In the genomic region with DNA sequence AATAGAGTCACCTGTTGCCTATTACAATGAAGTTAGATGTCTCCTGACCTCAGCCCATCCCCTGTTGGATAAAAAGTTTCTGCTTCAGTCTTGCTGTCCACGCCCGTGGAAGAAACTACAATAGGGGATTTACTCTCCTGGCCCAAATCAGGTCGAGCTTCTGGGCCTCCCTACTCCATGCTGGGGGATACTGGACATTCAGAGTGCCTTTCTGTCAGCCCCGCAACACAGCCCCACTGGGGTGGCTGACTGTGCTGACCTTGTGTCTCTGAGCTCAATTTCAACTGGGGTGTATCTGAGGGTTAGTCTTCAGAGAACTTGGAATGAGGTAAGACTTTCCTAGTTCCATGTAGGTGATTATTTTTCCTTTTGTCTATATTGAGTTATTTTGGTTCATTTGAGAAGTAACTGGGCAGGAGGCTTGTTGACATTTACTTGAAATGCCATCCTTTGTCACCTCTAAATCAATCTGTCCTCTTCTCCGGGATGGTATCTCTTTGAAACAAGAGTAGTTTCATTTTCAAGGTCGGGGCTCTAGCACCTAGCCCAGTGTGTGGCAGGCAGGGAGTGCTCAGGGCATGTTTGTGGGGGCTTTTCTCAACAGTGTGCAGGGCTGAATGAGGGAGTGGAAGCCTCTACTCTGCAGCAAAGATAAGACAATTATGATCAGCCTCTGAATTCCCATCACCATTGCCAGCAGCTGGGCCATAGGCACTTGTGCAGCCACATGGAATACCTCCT, we compare ENCODE assay signal across 21 cellular contexts. TPM values are rescaled to one million over a fixed set of nuclear protein-coding genes. Genes with fewer than 3 reads are reported as not detected.
A peak's percentile ranks its signal among the peaks of the same experiment; 100 is the strongest.
DNase-seq lines count a peak whose midpoint lies in the region; ATAC-seq, FAIRE-seq and TF ChIP-seq lines count a peak whose summit lies in the region.
"Had no signal": no experiment of that assay in that cellular context is flagged by ENCODE, and none has a peak within 500 bp of the region (broad histone marks: within the 10 kb centered on the region; RNA-seq: fewer than 3 reads in every experiment).

No MANE protein-coding gene starts in this region.

- H3K27ac Mint-ChIP-seq in GM23338, result peak overlapping the region; percentile 14; the same call in 1 of the 2 replicates
- H3K27ac Mint-ChIP-seq in osteocyte (ENCODE audit: unreplicated experiment), result no peak overlapping the region
- H3K27ac Mint-ChIP-seq: CD4-positive, alpha-beta T cell had no signal

- H3K9ac ChIP-seq in KMS-11 (no peak overlapping the region), H1 (replicated peaks in 1 of 4; ENCODE audit: extremely low read depth in 1 of 4, low read depth in 3 of 4, low read length in 3 of 4) (no peak overlapping the region)

- H2BK20ac ChIP-seq in H1 (ENCODE audit: low read length), result peak overlapping the region; percentile 99

- POLR2A ChIA-PET in H1 (lab: Charles Lee; ENCODE audit: partially characterized antibody), result interaction anchor here (1.4 kb wide), 1 partner anchor 13 kb away, joined by 3 read pairs; no protein-coding TSS in a partner anchor

- FAIRE-seq in H1 (lab: Jason Lieb, UNC), result no peak
- FAIRE-seq: A549, GM12878, H54 had no signal

- no peaks in the 10 kb centered on the region for H3K36me3 ChIP-seq in GM23338 (ENCODE audit: insufficient read depth)
- no peaks in the 10 kb centered on the region for H3K36me3 ChIP-seq in KMS-11 (ENCODE audit: insufficient read depth)
- no peaks in the 10 kb centered on the region for H3K36me3 ChIP-seq in H1 (ENCODE audit: control insufficient read depth in 2 of 4, insufficient read depth in 4 of 4, low read length in 3 of 4)

- ATAC-seq in GM23338, result no peak
- ATAC-seq in GM18511 (IDR thresholded peaks at IDR 0.05; ENCODE audit: unreplicated experiment), result no peak
- no peak for ATAC-seq in GM21723 (IDR thresholded peaks at IDR 0.05; ENCODE audit: unreplicated experiment)
- ATAC-seq: A549, GM12878, SK-N-SH treated with all-trans-retinoic acid at 6 μM for 48 hours had no signal

- H3K4me3 ChIP-seq in GM23338 (no peak overlapping the region), KMS-11 (IDR thresholded peaks at IDR 0.05; ENCODE audit: insufficient read depth, low read depth, low read length) (no peak overlapping the region), H1 (ENCODE audit: extremely low read depth in 1 of 4, insufficient read depth in 2 of 4, low read depth in 3 of 4, low read length in 4 of 4) (no peak overlapping the region)
- H3K4me3 ChIP-seq: A549, GM12878 had no signal

- 92% methylated on average over 6 of the region's 6 CpGs; no CpG with 5 or more reads in 1 of the 2 experiments for WGBS in H1 (ENCODE audit: extremely low coverage in 1 of 2, insufficient coverage in 1 of 2, insufficient read length in 1 of 2, insufficient replicate concordance in 2 of 2, low coverage in 1 of 2, low lambda C conversion rate in 2 of 2, missing lambda C conversion rate in 1 of 2), 2 experiments

- DNase-seq in GM23338 (ENCODE audit: low spot score) (no peak), H1 (ENCODE audit: low read depth in 1 of 2, low spot score in 2 of 2) (peak in 1 of 2 experiments; percentile 32), osteocyte (ENCODE audit: extremely low spot score, unreplicated experiment) (peak; percentile 64), MV-4-11 (lab: John Stamatoyannopoulos, UW) (no peak)
- DNase-seq: Caco-2; CD4-positive, alpha-beta T cell; GDM1; NCI-H1694 treated with DMSO at 0.1 percent for 48 hours; NCI-H748 treated with DMSO at 0.1 percent for 48 hours; SHP77 treated with DMSO at 0.1 percent for 48 hours had no signal

- H2BK15ac ChIP-seq in H1 (ENCODE audit: low read length), result no peak overlapping the region

- H3K4me1 ChIP-seq in GM23338 (ENCODE audit: insufficient read depth) (peaks cover 39% of the 10 kb centered on the region), KMS-11 (ENCODE audit: low read depth, poor library complexity, severe bottlenecking) (peaks cover 11% of the 10 kb centered on the region), H1 (replicated peaks in 1 of 4; ENCODE audit: control insufficient read depth in 3 of 4, insufficient read depth in 4 of 4, low read length in 3 of 4) (peaks cover 7 to 23% (median 21%) of the 10 kb centered on the region in 4 experiments)
- H3K4me1 ChIP-seq: A549, Caco-2 had no signal

- H3K23me2 ChIP-seq in H1 (ENCODE audit: low read depth, low read length), result no peaks in the 10 kb centered on the region

- TF ChIP-seq EP300 in H1 (IDR thresholded peaks at IDR 0.05; ENCODE audit: borderline replicate concordance in 1 of 2, low read depth in 2 of 2, low read length in 2 of 2), result no peak

- no peak overlapping the region for H4K8ac ChIP-seq in H1 (ENCODE audit: extremely low read depth, insufficient read depth, low read length)

- H2AFZ ChIP-seq in GM23338 (peak overlapping the region; percentile 29; the same call in 1 of the 2 replicates), KMS-11 (ENCODE audit: low read depth) (peak overlapping the region; percentile 54; the same call in 1 of the 2 replicates), H1 (ENCODE audit: low read length) (no peak overlapping the region)

- peaks cover 48% of the 10 kb centered on the region for H3K4me1 Mint-ChIP-seq in GM23338
- H3K4me1 Mint-ChIP-seq in osteocyte (ENCODE audit: unreplicated experiment), result peaks cover 16% of the 10 kb centered on the region

- no peak for TF ChIP-seq CTCF in GM23338 (conservative IDR thresholded peaks at IDR 0.05; ENCODE audit: low read depth in 2 of 2)
- no peak for TF ChIP-seq CTCF in KMS-11 (conservative IDR thresholded peaks at IDR 0.05; ENCODE audit: low read depth, low read length)
- TF ChIP-seq CTCF in H1 (IDR thresholded peaks at IDR 0.05; ENCODE audit: control extremely low read depth in 1 of 3, insufficient read depth in 1 of 3, low read depth in 1 of 3, low read length in 3 of 3), result no peak
- TF ChIP-seq CTCF in osteocyte (IDR thresholded peaks at IDR 0.05), result no peak

- H3K9me2 ChIP-seq in GM23338 (ENCODE audit: insufficient read depth), result no peaks in the 10 kb centered on the region

- no peak overlapping the region for H3K56ac ChIP-seq in H1 (replicated peaks; ENCODE audit: insufficient read length, low read depth, low read length)

- H3F3A ChIP-seq in GM23338 (replicated peaks; ENCODE audit: low read depth), result no peaks in the 10 kb centered on the region

- no peak overlapping the region for H3K23ac ChIP-seq in H1 (ENCODE audit: insufficient read length)

- no peaks in the 10 kb centered on the region for H3K79me1 ChIP-seq in H1 (ENCODE audit: low read depth, low read length)

- CTCF ChIA-PET in H1 (lab: Charles Lee; ENCODE audit: partially characterized antibody), result interaction anchor here (0.6 to 2.0 kb wide), 3 partner anchors 16 to 55 kb away, joined by 3 to 7 read pairs (median 3); no protein-coding TSS in a partner anchor

- H4K20me1 ChIP-seq in GM23338 (replicated peaks; ENCODE audit: insufficient read depth) (no peaks in the 10 kb centered on the region), KMS-11 (ENCODE audit: insufficient read depth) (no peaks in the 10 kb centered on the region), H1 (replicated peaks in 1 of 2; ENCODE audit: control insufficient read depth in 1 of 2, insufficient read depth in 2 of 2, low read length in 2 of 2) (no peaks in the 10 kb centered on the region)

- H3K4ac ChIP-seq in H1 (replicated peaks; ENCODE audit: insufficient read length, low read depth, low read length), result no peak overlapping the region

- H3K14ac ChIP-seq in H1 (ENCODE audit: insufficient read length), result no peak overlapping the region

- H3K9me3 Mint-ChIP-seq in GM23338 (peaks cover 3% of the 10 kb centered on the region; the same call in 2 of the 3 replicates), osteocyte (ENCODE audit: unreplicated experiment) (peaks cover 13% of the 10 kb centered on the region)
- H3K9me3 Mint-ChIP-seq: CD4-positive, alpha-beta T cell had no signal

- peak overlapping the region; percentile 77 for H4K91ac ChIP-seq in H1 (replicated peaks; ENCODE audit: insufficient read length, low read length)

- no peak overlapping the region for H2BK120ac ChIP-seq in H1 (replicated peaks; ENCODE audit: low read depth, low read length)

- no peak overlapping the region for H3K4me2 ChIP-seq in GM23338
- peak overlapping the region; percentile 21; the same call in 1 of the 2 replicates for H3K4me2 ChIP-seq in KMS-11
- H3K4me2 ChIP-seq in H1 (ENCODE audit: insufficient read depth in 1 of 2, low read depth in 2 of 2, low read length in 2 of 2), result no peak overlapping the region
- H3K4me2 ChIP-seq: A549 had no signal

- H3K27me3 Mint-ChIP-seq in GM23338 (ENCODE audit: insufficient read depth, low read depth, poor library complexity), result peaks cover 12% of the 10 kb centered on the region
- peaks cover 59% of the 10 kb centered on the region for H3K27me3 Mint-ChIP-seq in osteocyte (ENCODE audit: unreplicated experiment)

- H3K79me2 ChIP-seq in GM23338 (replicated peaks; ENCODE audit: insufficient read depth), result no peaks in the 10 kb centered on the region
- no peaks in the 10 kb centered on the region for H3K79me2 ChIP-seq in KMS-11 (ENCODE audit: insufficient read depth, low read depth)
- H3K79me2 ChIP-seq in H1 (ENCODE audit: control insufficient read depth in 1 of 2, insufficient read depth in 2 of 2, low read length in 2 of 2), result no peaks in the 10 kb centered on the region

- TF ChIP-seq RAD21 in H1 (IDR thresholded peaks at IDR 0.05 in 1 of 2, conservative IDR thresholded peaks at IDR 0.05 in 1 of 2; ENCODE audit: low read depth in 2 of 2, low read length in 2 of 2), result no peak

- no peak overlapping the region for H2AK5ac ChIP-seq in H1 (ENCODE audit: low read depth, low read length)

- no peaks in the 10 kb centered on the region; a peak in 1 of 4 replicates for H3K9me3 ChIP-seq in H1 (ENCODE audit: insufficient read depth in 2 of 2, low read depth in 1 of 2, low read length in 1 of 2)
- H3K9me3 ChIP-seq: A549 had no signal

- H3K36me3 Mint-ChIP-seq in GM23338 (ENCODE audit: low read depth) (peaks cover 3% of the 10 kb centered on the region; the same call in 2 of the 3 replicates), osteocyte (ENCODE audit: unreplicated experiment) (no peaks in the 10 kb centered on the region)

- H3K27me3 ChIP-seq in GM23338 (ENCODE audit: insufficient read depth) (peaks cover 8% of the 10 kb centered on the region; the same call in 1 of the 2 replicates), KMS-11 (ENCODE audit: insufficient read depth, low read depth) (no peaks in the 10 kb centered on the region), H1 (replicated peaks in 1 of 4; ENCODE audit: control insufficient read depth in 3 of 4, extremely low read depth in 1 of 4, insufficient read depth in 3 of 4, low read length in 3 of 4) (peaks cover 0 to 2% (median 0%) of the 10 kb centered on the region in 4 experiments; a peak in 1 of 7 replicates)

- no peak for TF ChIP-seq POLR2A in H1 (IDR thresholded peaks at IDR 0.05; ENCODE audit: control extremely low read depth in 1 of 2, low read depth in 2 of 2, low read length in 2 of 2)

- peak overlapping the region; percentile 72; the same call in 1 of the 2 replicates for H3K18ac ChIP-seq in H1 (ENCODE audit: extremely low read depth, low read length)

- H3K4me3 Mint-ChIP-seq in GM23338 (no peak overlapping the region), osteocyte (ENCODE audit: unreplicated experiment) (no peak overlapping the region)
- H3K4me3 Mint-ChIP-seq: CD4-positive, alpha-beta T cell had no signal

- H4K5ac ChIP-seq in H1 (ENCODE audit: insufficient read length, low read depth, low read length), result no peak overlapping the region

- H3K27ac ChIP-seq in GM23338 (ENCODE audit: low read depth) (no peak overlapping the region), KMS-11 (no peak overlapping the region), H1 (ENCODE audit: low read depth, low read length) (no peak overlapping the region)
- H3K27ac ChIP-seq: A549, HL-60 had no signal

- peak overlapping the region; percentile 63; the same call in 1 of the 2 replicates for H2BK12ac ChIP-seq in H1 (ENCODE audit: low read depth, low read length)

- H2BK5ac ChIP-seq in H1 (ENCODE audit: low read depth, low read length), result no peak overlapping the region; the same call in 1 of the 2 replicates

RNA-seq across cellular contexts. Expression of a gene that starts 17.7 kb away (rescaled TPM):
- 47.3 and 53.8 TPM in 2 replicates for total RNA-seq in GM23338 (2014; rRNA removed; shearing (Covaris generic))
- 58.5 and 63.7 TPM in 2 replicates for polyA plus RNA-seq in GM23338 (2016; fragmentation: Nextera tagmentation; extraction: Ambion mirVana)
- 48.0 and 51.4 TPM in 2 replicates for total RNA-seq in H1 (2021; fragmentation: NEBNext Ultra II Directional; extraction: Animal tissue kit (Norgen Biotek cat#: 25700))
- 53.8 and 79.9 TPM in 2 replicates for polyA plus RNA-seq in H1 (2011; rRNA removed)
- 46.6 TPM for polyA plus RNA-seq in H1 (2011; cell fraction: cytosol; rRNA removed)
- polyA plus RNA-seq in H1 (2011; cell fraction: nucleus; rRNA removed), result 67.1 TPM
- polyA plus RNA-seq in H1 (2012, experiment 1 of 2), result 33.5 to 42.8 TPM (median 37.2 TPM) in 4 replicates
- polyA plus RNA-seq in H1 (2012, experiment 2 of 2), result 30.6 TPM
- polyA plus RNA-seq in H1 (2013, experiment 1 of 2), result 68.4 TPM
- polyA plus RNA-seq in H1 (2013, experiment 2 of 2), result 78.8 TPM
- 21.6 and 32.5 TPM in 2 replicates for polyA minus RNA-seq in H1 (2011; rRNA and poly(A)+ RNA removed)
- 25.7 TPM for polyA minus RNA-seq in H1 (2011; cell fraction: cytosol; rRNA and poly(A)+ RNA removed)
- polyA minus RNA-seq in H1 (2011; cell fraction: nucleus; rRNA and poly(A)+ RNA removed), result 36.3 TPM
- total RNA-seq in osteocyte, result 153 and 169 TPM in 2 replicates
- total RNA-seq: CD4-positive, alpha-beta T cell; HT1080; NCI-H460; OCI-LY7 had no signal
